8 cellular contexts compared by ENCODE assay signal in the genomic region with DNA sequence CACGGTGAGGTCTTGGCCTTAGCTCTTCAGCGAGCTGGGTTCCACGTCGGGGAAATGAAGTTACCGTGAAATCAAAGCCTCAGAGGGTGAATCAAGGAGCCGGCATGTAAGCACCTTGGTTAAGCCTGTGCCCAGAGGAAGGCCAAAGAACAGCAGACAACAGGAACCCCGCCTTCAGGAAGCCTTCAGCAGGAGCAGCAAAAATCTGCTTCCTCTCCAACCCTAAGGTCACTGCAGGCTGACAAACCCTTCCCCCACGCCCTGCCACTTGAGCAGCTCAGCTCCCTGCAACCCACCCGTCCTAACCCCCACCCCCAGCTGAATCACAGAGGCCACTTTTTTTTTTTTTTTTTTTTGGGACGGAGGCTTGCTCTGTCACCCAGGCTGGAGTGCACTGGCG.
DNase-seq lines count a peak whose midpoint lies in the region; ATAC-seq, FAIRE-seq and TF ChIP-seq lines count a peak whose summit lies in the region.

No MANE protein-coding gene starts in this region.

- no peaks in the 10 kb centered on the region for H3K9me3 ChIP-seq in Peyer's patch
- no peaks in the 10 kb centered on the region for H3K9me3 ChIP-seq in astrocyte (ENCODE audit: insufficient read depth, low read depth, low read length)
- no peaks in the 10 kb centered on the region for H3K9me3 ChIP-seq in mucosa of descending colon
- H3K9me3 ChIP-seq in MG63, result no peaks in the 10 kb centered on the region

- H3K36me3 Mint-ChIP-seq in astrocyte (ENCODE audit: low read depth, unreplicated experiment) (no peaks in the 10 kb centered on the region), type B pancreatic cell (no peaks in the 10 kb centered on the region)

- H3K27ac Mint-ChIP-seq in astrocyte (ENCODE audit: unreplicated experiment), result peak overlapping the region; percentile 58
- no peak overlapping the region for H3K27ac Mint-ChIP-seq in type B pancreatic cell

- H3K27me3 ChIP-seq in Peyer's patch, result no peaks in the 10 kb centered on the region
- H3K27me3 ChIP-seq in astrocyte (ENCODE audit: insufficient read depth, low read length), result peaks cover 4% of the 10 kb centered on the region
- no peaks in the 10 kb centered on the region for H3K27me3 ChIP-seq in MG63

- peak; percentile 90 for ATAC-seq in mucosa of descending colon
- no peak for ATAC-seq in HG03439 (IDR thresholded peaks at IDR 0.05; ENCODE audit: unreplicated experiment)

- H3K79me2 ChIP-seq in astrocyte (ENCODE audit: insufficient read depth, low read length), result no peaks in the 10 kb centered on the region

- peaks cover 15% of the 10 kb centered on the region for H3K27me3 Mint-ChIP-seq in astrocyte (ENCODE audit: low read depth, unreplicated experiment)
- H3K27me3 Mint-ChIP-seq in type B pancreatic cell, result peaks cover 11% of the 10 kb centered on the region

- TF ChIP-seq POLR2A in Peyer's patch (IDR thresholded peaks at IDR 0.05), result no peak

- no peaks in the 10 kb centered on the region for H4K20me1 ChIP-seq in astrocyte (ENCODE audit: insufficient read depth, low read length)

- no peak for TF ChIP-seq CTCF in Peyer's patch (IDR thresholded peaks at IDR 0.05)
- TF ChIP-seq CTCF in astrocyte (IDR thresholded peaks at IDR 0.05; ENCODE audit: insufficient read depth, low read depth, low read length), result no peak
- TF ChIP-seq CTCF in mucosa of descending colon (IDR thresholded peaks at IDR 0.05), result no peak
- no peak for TF ChIP-seq CTCF in type B pancreatic cell (conservative IDR thresholded peaks at IDR 0.05)

- no peak overlapping the region for H3K9ac ChIP-seq in astrocyte (ENCODE audit: low read length)

- FAIRE-seq in astrocyte (lab: Jason Lieb, UNC), result no peak

- no peak overlapping the region for H3K4me2 ChIP-seq in astrocyte (ENCODE audit: low read length)

- H3K4me1 ChIP-seq in Peyer's patch, result no peaks in the 10 kb centered on the region
- no peaks in the 10 kb centered on the region for H3K4me1 ChIP-seq in astrocyte (ENCODE audit: insufficient read depth, low read length)
- H3K4me1 ChIP-seq in mucosa of descending colon (ENCODE audit: low read depth), result peaks cover 11% of the 10 kb centered on the region

- H3K36me3 ChIP-seq in Peyer's patch (no peaks in the 10 kb centered on the region), astrocyte (ENCODE audit: insufficient read depth, low read length) (no peaks in the 10 kb centered on the region), mucosa of descending colon (ENCODE audit: low read depth) (no peaks in the 10 kb centered on the region), MG63 (no peaks in the 10 kb centered on the region)

- intact Hi-C loops in mucosa of descending colon (cut with DNase I, micrococcal nuclease), result no loop called here

- peak overlapping the region in 1 of 4 donors; percentile 17 for H3K27ac ChIP-seq in Peyer's patch
- H3K27ac ChIP-seq in astrocyte (ENCODE audit: low read depth, low read length), result no peak overlapping the region

- no peak overlapping the region for H3K4me3 ChIP-seq in Peyer's patch
- no peak overlapping the region for H3K4me3 ChIP-seq in astrocyte (ENCODE audit: insufficient read depth, low read depth, low read length)
- no peak overlapping the region for H3K4me3 ChIP-seq in mucosa of descending colon
- H3K4me3 ChIP-seq in MG63, result no peak overlapping the region

- H3K9me3 Mint-ChIP-seq in astrocyte (ENCODE audit: unreplicated experiment), result peaks cover 2% of the 10 kb centered on the region
- H3K9me3 Mint-ChIP-seq in type B pancreatic cell, result no peaks in the 10 kb centered on the region

- H3K4me3 Mint-ChIP-seq in astrocyte (ENCODE audit: unreplicated experiment) (no peak overlapping the region), type B pancreatic cell (no peak overlapping the region)

- H3K4me1 Mint-ChIP-seq in astrocyte (ENCODE audit: low read depth, unreplicated experiment) (peaks cover 8% of the 10 kb centered on the region), type B pancreatic cell (ENCODE audit: unreplicated experiment) (peaks cover 16% of the 10 kb centered on the region)

- DNase-seq in Ammon's horn (ENCODE audit: low spot score) (peak; percentile 52), Peyer's patch (peak in 2 of 3 donors; percentile 31 to 62), astrocyte (ENCODE audit: low read depth) (no peak), mucosa of descending colon (peak; percentile 65 to 75 (median 68)), H4 (ENCODE audit: low spot score) (no peak), MG63 (no peak), type B pancreatic cell (ENCODE audit: extremely low spot score, unreplicated experiment) (no peak)

- H2AFZ ChIP-seq in astrocyte (ENCODE audit: low read depth, low read length), result no peak overlapping the region

Comparison
In these comparisons a context has a peak if more than half of its experiments do, and no peak if none do; other contexts are left out.
1. DNase-seq: peak in Ammon's horn (single experiment), Peyer's patch (2 of 3) and mucosa of descending colon (3 of 3); none in astrocyte (single experiment), H4 (single experiment), MG63 (single experiment) and type B pancreatic cell (single experiment).